ENCODE assay signal across 1 cellular context in the genomic region with DNA sequence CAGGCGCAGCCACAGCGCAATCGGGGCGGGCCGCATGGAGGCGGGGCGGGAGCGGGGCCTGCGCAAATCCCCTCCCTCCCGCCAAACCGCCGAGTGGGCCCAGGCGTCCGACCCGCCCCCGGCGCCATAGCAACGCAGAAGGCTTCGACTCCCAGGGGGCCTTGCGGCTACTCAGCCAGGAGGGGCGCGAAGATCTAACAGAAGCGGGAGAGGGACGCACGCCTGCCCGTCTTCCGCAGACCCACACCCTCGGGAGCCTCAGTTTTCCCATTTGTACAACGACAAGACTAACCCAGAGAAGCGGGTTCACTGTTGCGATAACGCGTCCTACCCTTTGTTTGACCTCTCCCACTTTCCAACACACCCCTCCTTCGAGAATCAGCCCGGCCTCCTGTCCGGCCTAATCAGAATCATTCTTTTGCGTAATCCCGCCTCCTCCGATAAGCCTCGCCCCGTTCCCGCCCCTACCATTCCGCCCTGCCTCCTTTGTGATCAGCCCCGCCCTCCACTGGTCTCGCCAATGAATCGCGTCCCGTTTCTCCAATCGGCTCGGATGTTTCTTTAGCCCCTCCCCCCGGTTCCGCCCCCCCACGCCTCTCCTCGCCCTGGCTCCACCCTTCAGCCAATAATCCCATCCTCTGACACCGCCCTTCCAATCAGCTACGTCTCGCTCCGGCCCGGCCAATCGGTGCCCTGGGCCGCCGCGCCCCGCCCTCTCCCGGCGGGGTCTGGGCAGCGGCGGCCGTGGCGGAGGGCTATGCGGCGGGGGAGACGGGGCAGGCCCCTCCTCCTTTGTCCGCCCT.
A peak's percentile ranks its signal among the peaks of the same experiment; 100 is the strongest.
TF ChIP-seq lines count a peak whose summit lies in the region.

A gene (minus strand): TSS at position 40 of the 803 bp plus-strand sequence. CDS start 4 bp downstream, at position 36.

TF ChIP-seq in HepG2, 621 proteins besides CTCF, POLR2A, EP300 and RAD21 (continued from another document):
- peak; percentile 65 for TF ChIP-seq ARNT2 (CRISPR knock-in tag; IDR thresholded peaks at IDR 0.05; ENCODE audit: low read depth)
- peak; percentile 89 for TF ChIP-seq RBM22 (optimal IDR thresholded peaks at IDR 0.05; ENCODE audit: low read length)
- TF ChIP-seq RFX1 (IDR thresholded peaks at IDR 0.05): peak; percentile 95
- peak; percentile 48 for TF ChIP-seq SP5 (CRISPR knock-in tag; IDR thresholded peaks at IDR 0.05; ENCODE audit: borderline replicate concordance, low read depth)
- TF ChIP-seq, protein P1, sequence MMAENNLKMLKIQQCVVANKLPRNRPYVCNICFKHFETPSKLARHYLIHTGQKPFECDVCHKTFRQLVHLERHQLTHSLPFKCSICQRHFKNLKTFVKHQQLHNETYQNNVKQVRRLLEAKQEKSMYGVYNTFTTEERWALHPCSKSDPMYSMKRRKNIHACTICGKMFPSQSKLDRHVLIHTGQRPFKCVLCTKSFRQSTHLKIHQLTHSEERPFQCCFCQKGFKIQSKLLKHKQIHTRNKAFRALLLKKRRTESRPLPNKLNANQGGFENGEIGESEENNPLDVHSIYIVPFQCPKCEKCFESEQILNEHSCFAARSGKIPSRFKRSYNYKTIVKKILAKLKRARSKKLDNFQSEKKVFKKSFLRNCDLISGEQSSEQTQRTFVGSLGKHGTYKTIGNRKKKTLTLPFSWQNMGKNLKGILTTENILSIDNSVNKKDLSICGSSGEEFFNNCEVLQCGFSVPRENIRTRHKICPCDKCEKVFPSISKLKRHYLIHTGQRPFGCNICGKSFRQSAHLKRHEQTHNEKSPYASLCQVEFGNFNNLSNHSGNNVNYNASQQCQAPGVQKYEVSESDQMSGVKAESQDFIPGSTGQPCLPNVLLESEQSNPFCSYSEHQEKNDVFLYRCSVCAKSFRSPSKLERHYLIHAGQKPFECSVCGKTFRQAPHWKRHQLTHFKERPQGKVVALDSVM (CRISPR knock-in tag; IDR thresholded peaks at IDR 0.05): peak; percentile 10; the same call in 1 of the 2 replicates
